2 cellular contexts compared by ENCODE assay signal in genomic region chr1:235619149-235619548, GRCh38. TPM values are rescaled to one million over a fixed set of nuclear protein-coding genes. Genes with fewer than 3 reads are reported as not detected.
"Had no signal": no experiment of that assay in that cellular context is flagged by ENCODE, and none has a peak within 500 bp of the region (broad histone marks: within the 10 kb centered on the region; RNA-seq: fewer than 3 reads in every experiment).

No MANE protein-coding gene starts in this region.

RNA-seq across cellular contexts. Expression of gene GNG4, which starts 30.4 kb away (rescaled TPM):
- total RNA-seq: OCI-LY7, Right ventricle myocardium inferior had no signal
